ENCODE assay signal across 1 cellular context in the genomic region with DNA sequence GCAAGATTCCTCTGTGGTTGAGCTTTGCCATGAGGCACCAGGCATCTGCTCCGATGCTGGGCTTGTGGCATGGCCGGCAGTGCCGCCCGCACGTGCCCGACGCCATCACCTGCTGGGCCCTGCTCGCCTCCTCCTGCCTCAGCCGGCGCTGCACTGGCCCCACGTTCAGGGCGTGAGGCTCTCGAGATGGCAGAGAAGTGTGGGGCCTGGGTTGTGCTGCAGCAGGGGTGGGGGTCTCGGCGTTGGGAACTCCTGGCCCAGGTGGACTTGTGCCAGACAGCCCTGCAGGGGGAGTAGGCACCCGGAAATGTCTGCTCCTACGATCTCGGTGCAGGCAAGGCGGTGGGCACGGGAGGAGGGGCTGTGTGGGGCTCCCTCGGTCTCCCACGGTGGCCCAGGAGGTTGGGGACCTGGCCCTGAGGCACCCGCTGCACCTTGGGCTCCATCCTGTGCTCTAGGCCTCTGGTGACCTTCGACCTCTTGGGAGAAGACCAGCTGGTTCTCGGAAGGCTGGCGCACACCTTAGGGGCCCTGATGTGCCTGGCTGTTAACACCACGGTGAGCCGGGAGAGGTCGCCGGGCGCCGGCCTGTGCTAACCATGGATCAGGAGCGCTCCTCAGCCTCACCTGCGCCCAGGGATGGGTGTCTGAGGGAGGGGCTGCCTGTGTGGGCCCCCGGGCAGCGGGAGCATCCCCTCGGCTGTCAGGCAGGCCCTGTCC.
TF ChIP-seq lines count a peak whose summit lies in the region.

No MANE protein-coding gene starts in this region.

TF ChIP-seq in K562, 482 proteins besides CTCF, POLR2A, EP300 and RAD21:
- TF ChIP-seq TSC22D4 (tag; IDR thresholded peaks at IDR 0.05) (no peak), ILF3 (IDR thresholded peaks at IDR 0.05; ENCODE audit: borderline replicate concordance) (no peak), NR2C2 (CRISPR knock-in tag; IDR thresholded peaks at IDR 0.05) (no peak), NR2C2 (tag; IDR thresholded peaks at IDR 0.05) (peak; percentile 15; the same call in 1 of the 2 replicates), NR2C1 (IDR thresholded peaks at IDR 0.05) (0 out of 2 replicates have a peak, but pooled peaks have one; percentile 25), NR2C1 (tag; IDR thresholded peaks at IDR 0.05) (peak; percentile 37; the same call in 1 of the 2 replicates), ZNF197 (CRISPR knock-in tag; IDR thresholded peaks at IDR 0.05; ENCODE audit: low read depth) (no peak), TFAP4 (CRISPR knock-in tag; IDR thresholded peaks at IDR 0.05; ENCODE audit: borderline replicate concordance) (peak; percentile 32; the same call in 1 of the 2 replicates), POLR2G (IDR thresholded peaks at IDR 0.05; ENCODE audit: low read depth, low read length) (peak; percentile 49)
TF ChIP-seq in K562: peak in this region for 4.
